ENCODE assay signal across 14 cellular contexts in the genomic region with DNA sequence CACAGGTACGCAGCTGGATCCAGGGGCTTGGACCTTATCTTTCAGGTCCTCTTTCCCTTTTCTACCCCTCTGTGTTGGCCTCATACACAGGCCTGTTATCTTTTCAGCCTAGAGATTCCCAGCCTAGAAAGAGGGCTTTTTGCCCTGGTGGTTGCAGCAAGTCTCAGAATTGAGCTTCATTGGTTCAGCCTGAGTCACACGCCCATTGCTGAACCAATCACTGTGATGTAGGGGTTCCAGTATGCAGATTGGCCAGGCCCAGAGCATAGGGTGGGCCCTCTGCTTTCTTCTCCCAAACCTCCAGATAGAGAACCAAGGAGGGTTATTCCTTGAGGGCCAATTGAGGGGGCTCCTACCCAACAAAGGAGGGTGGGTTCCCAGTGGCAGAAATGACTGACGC. TPM values are rescaled to one million over a fixed set of nuclear protein-coding genes. Genes with fewer than 3 reads are reported as not detected.
DNase-seq lines count a peak whose midpoint lies in the region; ATAC-seq and TF ChIP-seq lines count a peak whose summit lies in the region.
"Had no signal": no experiment of that assay in that cellular context is flagged by ENCODE, and none has a peak within 500 bp of the region (broad histone marks: within the 10 kb centered on the region; RNA-seq: fewer than 3 reads in every experiment).

No MANE protein-coding gene starts in this region.

- H3K27me3 ChIP-seq in A673 (replicated peaks; ENCODE audit: insufficient read depth, low read depth, low read length, poor library complexity) (no peaks in the 10 kb centered on the region), OCI-LY1 (ENCODE audit: insufficient read depth, low read length) (no peaks in the 10 kb centered on the region), endodermal cell (ENCODE audit: control insufficient read depth, insufficient read depth, low read length, poor library complexity, severe bottlenecking) (no peaks in the 10 kb centered on the region), heart right ventricle (no peaks in the 10 kb centered on the region)

- TF ChIP-seq CTCF in A673 (conservative IDR thresholded peaks at IDR 0.05; ENCODE audit: low read depth, low read length), result no peak
- no peak for TF ChIP-seq CTCF in GM12865 (IDR thresholded peaks at IDR 0.05; ENCODE audit: insufficient read depth, low read depth, low read length, missing control alignments)
- no peak for TF ChIP-seq CTCF in OCI-LY1 (IDR thresholded peaks at IDR 0.05; ENCODE audit: low read length)
- TF ChIP-seq CTCF in endodermal cell (conservative IDR thresholded peaks at IDR 0.05), result no peak
- no peak for TF ChIP-seq CTCF in heart right ventricle (IDR thresholded peaks at IDR 0.05)

- no peaks in the 10 kb centered on the region for H4K20me1 ChIP-seq in OCI-LY1 (ENCODE audit: insufficient read depth, low read length)

- H3K36me3 Mint-ChIP-seq in endodermal cell (ENCODE audit: low read depth), result peaks cover 75% of the 10 kb centered on the region

- H3K4me1 ChIP-seq in A673 (ENCODE audit: insufficient read depth, low read length, poor library complexity, severe bottlenecking), result no peaks in the 10 kb centered on the region
- H3K4me1 ChIP-seq in OCI-LY1 (ENCODE audit: insufficient read depth, low read length, severe bottlenecking), result peaks cover 100% of the 10 kb centered on the region
- H3K4me1 ChIP-seq in endodermal cell (ENCODE audit: control insufficient read depth, insufficient read depth, low read length), result no peaks in the 10 kb centered on the region
- no peaks in the 10 kb centered on the region for H3K4me1 ChIP-seq in heart right ventricle

- no peaks in the 10 kb centered on the region for H3K27me3 Mint-ChIP-seq in endodermal cell (ENCODE audit: insufficient read depth)

- H3K9me3 Mint-ChIP-seq in endodermal cell, result no peaks in the 10 kb centered on the region

- no peak for ATAC-seq in heart right ventricle
- no peak for ATAC-seq in HG03039 (IDR thresholded peaks at IDR 0.05; ENCODE audit: unreplicated experiment)

- no peak overlapping the region for H3K27ac Mint-ChIP-seq in endodermal cell

- intact Hi-C loops in A673 (cut with micrococcal nuclease; ENCODE audit: unreplicated experiment), result no loop called here
- intact Hi-C loops in heart right ventricle (cut with DNase I), result loop anchor here in 1 of 10 donors (10.0 kb wide), 1 partner anchor 242 kb away; no protein-coding TSS in a partner anchor

- H3K9ac ChIP-seq in OCI-LY1 (ENCODE audit: low read length) (peak overlapping the region; percentile 65), endodermal cell (ENCODE audit: extremely low read depth, low read length, poor library complexity, severe bottlenecking) (no peak overlapping the region)

- H3K4me3 ChIP-seq in A673 (ENCODE audit: low read depth, low read length, poor library complexity, severe bottlenecking) (no peak overlapping the region), GM12865 (ENCODE audit: low read depth, low read length) (no peak overlapping the region), OCI-LY1 (ENCODE audit: low read depth, low read length, poor library complexity, severe bottlenecking) (peak overlapping the region; percentile 47), endodermal cell (ENCODE audit: low read length) (no peak overlapping the region), heart right ventricle (no peak overlapping the region)

- H3K9me2 ChIP-seq in OCI-LY1 (ENCODE audit: low read depth, low read length), result no peaks in the 10 kb centered on the region

- peaks cover 10% of the 10 kb centered on the region for H3K36me3 ChIP-seq in A673 (ENCODE audit: insufficient read depth, low read length, poor library complexity, severe bottlenecking)
- peaks cover 20% of the 10 kb centered on the region for H3K36me3 ChIP-seq in OCI-LY1 (ENCODE audit: insufficient read depth, low read length)
- peaks cover 92% of the 10 kb centered on the region for H3K36me3 ChIP-seq in endodermal cell (ENCODE audit: control insufficient read depth, insufficient read depth, low read length)
- H3K36me3 ChIP-seq in heart right ventricle, result peaks cover 0 to 25% (median 0%) of the 10 kb centered on the region in 9 donors

- H3K27ac ChIP-seq in A673 (ENCODE audit: low read depth, low read length, poor library complexity, severe bottlenecking), result no peak overlapping the region
- peak overlapping the region; percentile 98 for H3K27ac ChIP-seq in OCI-LY1 (ENCODE audit: low read depth, low read length, poor library complexity, severe bottlenecking)
- H3K27ac ChIP-seq in endodermal cell (ENCODE audit: low read depth, low read length), result no peak overlapping the region
- H3K27ac ChIP-seq in heart right ventricle, result no peak overlapping the region

- H3K9me3 ChIP-seq in A673 (ENCODE audit: low read depth, low read length, poor library complexity, severe bottlenecking) (no peaks in the 10 kb centered on the region), OCI-LY1 (ENCODE audit: low read length) (no peaks in the 10 kb centered on the region), endodermal cell (ENCODE audit: control insufficient read depth, low read length) (no peaks in the 10 kb centered on the region), heart right ventricle (no peaks in the 10 kb centered on the region)

- H3K4me3 Mint-ChIP-seq in endodermal cell, result no peak overlapping the region

- 98 to 100% methylated on average over 3 of the region's 3 CpGs for WGBS in endodermal cell (ENCODE audit: insufficient coverage in 1 of 2, insufficient read length in 1 of 2), 2 experiments
- WGBS in heart right ventricle, 2 donors, result 96 to 98% methylated on average over 3 of the region's 3 CpGs

- CTCF ChIA-PET in A673 (lab: Charles Lee), result interaction anchor here (0.5 to 1.0 kb wide), 3 partner anchors 8 to 63 kb away, joined by 3 to 23 read pairs (median 5); no protein-coding TSS in a partner anchor

- POLR2A ChIA-PET in A673 (lab: Charles Lee; ENCODE audit: low non-redundant PET), result no interaction called here

- H3F3A ChIP-seq in OCI-LY1 (ENCODE audit: insufficient read depth, low read length), result no peaks in the 10 kb centered on the region

- peak overlapping the region; percentile 63 for H3K4me2 ChIP-seq in OCI-LY1 (ENCODE audit: low read length)

- no peak overlapping the region for H2AFZ ChIP-seq in OCI-LY1 (ENCODE audit: low read length)

- H3K4me1 Mint-ChIP-seq in endodermal cell, result no peaks in the 10 kb centered on the region

- no TSS peak for BruUV-seq in A673 (replicated peaks; lab: Mats Ljungman, UMichigan)

- no peaks in the 10 kb centered on the region for H3K79me2 ChIP-seq in OCI-LY1 (ENCODE audit: insufficient read depth, low read length)

- DNase-seq in A673 (ENCODE audit: low spot score), result peak; percentile 27
- DNase-seq in GM12865 (ENCODE audit: low read depth), result peak; percentile 38
- peak; percentile 75 for DNase-seq in endodermal cell
- DNase-seq in NCI-H446 (lab: John Stamatoyannopoulos, UW), result no peak
- no peak for DNase-seq in heart right ventricle
- DNase-seq in stimulated activated naive CD4-positive, alpha-beta T cell (lab: John Stamatoyannopoulos, UW), result no peak
- DNase-seq: activated CD4-positive, alpha-beta T cell treated with anti-CD3 and anti-CD28 coated beads for 1 hour; activated T-cell treated with anti-CD3 and anti-CD28 coated beads, Interleukin-2, amount 50 U/mL, for 48 hours; AML-193; aorta; NCI-H1694; stimulated activated CD4-positive, alpha-beta T cell treated with anti-CD3 and anti-CD28 coated beads, Interleukin-2, amount 100 ng/mL, for 24 hours had no signal

RNA-seq across cellular contexts. Expression of gene GPT2, which starts 32.8 kb away (rescaled TPM):
- total RNA-seq in A673 (2021), result 38.8 and 53.7 TPM in 2 replicates
- 10 to 100 TPM; 44.1 to 65.5 TPM for total RNA-seq in endodermal cell
- 38.0 TPM for polyA plus RNA-seq in endodermal cell (2013, experiment 1 of 2)
- 30.3 TPM for polyA plus RNA-seq in endodermal cell (2013, experiment 2 of 2)
- total RNA-seq in heart right ventricle, result 10 to 100 TPM in 9 of 10 donors, 1 to 10 TPM in 1; 8.6 to 23.7 (median 18.7) TPM
- polyA plus RNA-seq in heart right ventricle, result 1 to 10 TPM; 6.7 to 8.0 TPM

RNA-seq across cellular contexts. Expression of gene DNAJA2, which starts 56.5 kb away (rescaled TPM):
- total RNA-seq in A673 (2021) (82.5 and 85.2 TPM in 2 replicates), endodermal cell (10 to 100 TPM; 65.1 to 68.2 TPM), heart right ventricle (100 to 1,000 TPM in 1 of 10 donors, 10 to 100 TPM in 9; 74.8 to 107 (median 92.3) TPM)
- polyA plus RNA-seq in endodermal cell (2013, experiment 1 of 2), result 55.4 TPM
- 50.8 TPM for polyA plus RNA-seq in endodermal cell (2013, experiment 2 of 2)
- polyA plus RNA-seq in heart right ventricle, result 10 to 100 TPM; 47.3 to 52.6 TPM

Comparison
In these comparisons a context has a peak if more than half of its experiments do, and no peak if none do; other contexts are left out.
1. DNase-seq: peak in A673 (single experiment), GM12865 (single experiment) and endodermal cell (single experiment); none in NCI-H446 (0 of 2), heart right ventricle (0 of 2) and stimulated activated naive CD4-positive, alpha-beta T cell (0 of 6).